In the genomic region with DNA sequence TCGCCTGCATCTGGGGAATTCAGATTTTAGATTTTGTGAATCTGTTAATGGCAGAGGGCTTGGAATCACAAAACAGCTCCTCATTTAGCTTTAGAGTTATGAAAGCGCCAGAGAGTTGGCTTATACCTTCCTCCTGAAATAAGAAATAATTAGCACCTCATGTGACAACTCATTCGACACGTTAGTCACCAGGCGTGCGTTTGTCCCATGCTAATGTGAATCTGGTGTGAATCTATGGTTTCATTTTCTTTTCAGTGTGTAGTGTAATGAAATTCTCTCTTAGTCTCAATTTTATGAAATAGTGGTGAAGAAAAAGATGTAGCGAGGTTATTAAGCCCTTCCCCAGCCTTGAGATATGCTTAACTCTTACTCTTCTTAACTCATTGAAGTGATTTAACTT, we compare ENCODE assay signal across 24 cellular contexts.
"Had no signal": no experiment of that assay in that cellular context is flagged by ENCODE, and none has a peak within 500 bp of the region (broad histone marks: within the 10 kb centered on the region; RNA-seq: fewer than 3 reads in every experiment).

No MANE protein-coding gene starts in this region.

- ATAC-seq: activated CD4-positive, CD25-positive, alpha-beta regulatory T cell treated with anti-CD3 and anti-CD28 coated beads, Interleukin-2, amount 50 U/mL, for 24 hours; activated CD8-positive, alpha-beta T cell treated with anti-CD3 and anti-CD28 coated beads for 36 hours; activated T-cell treated with anti-CD3 and anti-CD28 coated beads, Interleukin-2, amount 50 U/mL, for 72 hours; PC-3; SK-N-SH treated with all-trans-retinoic acid at 6 μM for 48 hours had no signal

- H3K27ac Mint-ChIP-seq: activated CD8-positive, alpha-beta T cell treated with anti-CD3 and anti-CD28 coated beads for 36 hours; activated naive CD8-positive, alpha-beta T cell treated with anti-CD3 and anti-CD28 coated beads, Interleukin-2, amount 10 ng/mL, durations not matched to agents 7 days and 5 days; activated T-cell treated with anti-CD3 and anti-CD28 coated beads, Interleukin-2, amount 50 U/mL, for 72 hours; T-helper 1 cell treated with Interleukin-12 subunit alpha and Interleukin-12 subunit beta and Interleukin-4 antibody, amounts not matched to agents 30 μg/mL and 1 μg/mL, for 36 hours had no signal

- H3K4me1 Mint-ChIP-seq: activated naive CD8-positive, alpha-beta T cell treated with anti-CD3 and anti-CD28 coated beads, Interleukin-2, amount 10 ng/mL, durations not matched to agents 7 days and 5 days had no signal

- DNase-seq: activated CD4-positive, alpha-beta T cell treated with anti-CD3 and anti-CD28 coated beads for 4 hours; activated CD8-positive, alpha-beta memory T cell treated with anti-CD3 and anti-CD28 coated beads, Interleukin-2, amount 50 U/mL, for 4 hours; activated CD8-positive, alpha-beta T cell treated with anti-CD3 and anti-CD28 coated beads for 36 hours; activated naive CD4-positive, alpha-beta T cell treated with anti-CD3 and anti-CD28 coated beads, Interleukin-2, amount 50 U/mL, for 16 hours; activated naive CD8-positive, alpha-beta T cell treated with anti-CD3 and anti-CD28 coated beads, Interleukin-2, amount 10 ng/mL, durations not matched to agents 7 days and 5 days; activated T-cell treated with anti-CD3 and anti-CD28 coated beads, Interleukin-2, amount 50 U/mL, for 72 hours; adrenal gland; anterior cingulate cortex; MG63; MV-4-11; NCI-H1092 treated with DMSO at 0.1 percent for 48 hours; NCI-H1417 treated with DMSO at 0.1 percent for 48 hours; NCI-H1694; NCI-H2029 treated with DMSO at 0.1 percent for 48 hours; NCI-H345; NCI-H510A; NCI-H526 treated with DMSO at 0.1 percent for 48 hours; NCI-H82; PC-3; SHP77; SW 1271 had no signal

- H3K4me3 Mint-ChIP-seq: activated CD8-positive, alpha-beta T cell treated with anti-CD3 and anti-CD28 coated beads for 36 hours; activated naive CD8-positive, alpha-beta T cell treated with anti-CD3 and anti-CD28 coated beads, Interleukin-2, amount 10 ng/mL, durations not matched to agents 7 days and 5 days; activated T-cell treated with anti-CD3 and anti-CD28 coated beads, Interleukin-2, amount 50 U/mL, for 72 hours; T-helper 1 cell treated with Interleukin-12 subunit alpha and Interleukin-12 subunit beta and Interleukin-4 antibody, amounts not matched to agents 30 μg/mL and 1 μg/mL, for 36 hours had no signal

- H3K27me3 Mint-ChIP-seq: activated CD8-positive, alpha-beta T cell treated with anti-CD3 and anti-CD28 coated beads for 36 hours had no signal

- H3K36me3 Mint-ChIP-seq: activated naive CD8-positive, alpha-beta T cell treated with anti-CD3 and anti-CD28 coated beads, Interleukin-2, amount 10 ng/mL, durations not matched to agents 7 days and 5 days had no signal
